Comparison of ENCODE assay signal across 8 cellular contexts in genomic region chr5:177349762-177350161, GRCh38. TPM values are rescaled to one million over a fixed set of nuclear protein-coding genes. Genes with fewer than 3 reads are reported as not detected.
DNase-seq lines count a peak whose midpoint lies in the region; ATAC-seq and TF ChIP-seq lines count a peak whose summit lies in the region.

No MANE protein-coding gene starts in this region.

- H3K4me3 Mint-ChIP-seq in activated CD4-positive, alpha-beta T cell treated with anti-CD3 and anti-CD28 coated beads, Interleukin-2, amount 10 ng/mL, durations not matched to agents 24 days and 14 days: peak overlapping the region; percentile 90
- H3K4me3 Mint-ChIP-seq in activated B cell treated with CpG ODN at 0.5 μM for 24 hours (peak overlapping the region; percentile 98), glutamatergic neuron (ENCODE audit: unreplicated experiment) (peak overlapping the region; percentile 75)

- no peaks in the 10 kb centered on the region for H3K36me3 ChIP-seq in smooth muscle cell (ENCODE audit: low read depth)
- H3K36me3 ChIP-seq in transverse colon: peaks cover 0 to 9% (median 2%) of the 10 kb centered on the region in 4 donors

- in situ Hi-C loops in transverse colon (cut with MboI; ENCODE audit: low pct_ligation_motif_present in 1 of 4, low pct_unique_long_range_greater_than_20kb in 1 of 4, low sequenced_read_pairs in 3 of 4): no loop called here

- no peak for DNase-seq in activated CD4-positive, alpha-beta T cell treated with anti-CD3 and anti-CD28 coated beads, Interleukin-2, amount 10 ng/mL, durations not matched to agents 24 days and 14 days
- DNase-seq in activated CD4-positive, alpha-beta T cell treated with anti-CD3 and anti-CD28 coated beads, Interleukin-2, amount 50 U/mL, for 48 hours: no peak
- DNase-seq in activated B cell treated with CpG ODN at 0.5 μM for 24 hours (no peak), glutamatergic neuron (no peak), smooth muscle cell (lab: John Stamatoyannopoulos, UW; ENCODE audit: unreplicated experiment) (no peak), pons (ENCODE audit: low spot score) (no peak), transverse colon (no peak)

- peak overlapping the region; percentile 92 for H3K4me2 ChIP-seq in smooth muscle cell

- H3K27me3 ChIP-seq in smooth muscle cell (ENCODE audit: low read depth): no peaks in the 10 kb centered on the region
- no peaks in the 10 kb centered on the region for H3K27me3 ChIP-seq in transverse colon

- peaks cover 12% of the 10 kb centered on the region for H3K4me1 ChIP-seq in smooth muscle cell (ENCODE audit: low read depth)
- H3K4me1 ChIP-seq in transverse colon: peaks cover 17 to 37% (median 25%) of the 10 kb centered on the region in 4 donors

- intact Hi-C loops in activated CD4-positive, alpha-beta T cell treated with anti-CD3 and anti-CD28 coated beads, Interleukin-2, amount 10 ng/mL, durations not matched to agents 24 days and 14 days (cut with micrococcal nuclease): loop anchor here (10.0 kb wide), 1 partner anchor 815 kb away; the partner anchor contains the start of gene RNF44
- intact Hi-C loops in activated B cell treated with CpG ODN at 0.5 μM for 24 hours (cut with micrococcal nuclease): loop anchor here (2.0 to 5.0 kb wide), 3 partner anchors 217 to 961 kb away; partner anchors contain the start of genes B4GALT7, HIGD2A, NOP16 and NSD1
- intact Hi-C loops in transverse colon (cut with DNase I; ENCODE audit: low total_unique reads): no loop called here

- POLR2A ChIA-PET in activated B cell treated with CpG ODN at 0.5 μM for 24 hours (lab: Charles Lee): interaction anchor here (2.7 kb wide), 1 partner anchor 19 kb away, joined by 15 read pairs; no protein-coding TSS in a partner anchor

- no peak for TF ChIP-seq EP300 in transverse colon (IDR thresholded peaks at IDR 0.05; ENCODE audit: low read depth)

- TF ChIP-seq CTCF in activated B cell treated with CpG ODN at 0.5 μM for 24 hours (IDR thresholded peaks at IDR 0.05) (no peak), glutamatergic neuron (IDR thresholded peaks at IDR 0.05; ENCODE audit: partially characterized antibody, unreplicated experiment) (no peak), smooth muscle cell (IDR thresholded peaks at IDR 0.05; ENCODE audit: borderline replicate concordance, insufficient read depth, poor library complexity, severe bottlenecking) (no peak), transverse colon (IDR thresholded peaks at IDR 0.05) (no peak)

- no peak overlapping the region for H3K4me3 ChIP-seq in smooth muscle cell
- H3K4me3 ChIP-seq in transverse colon: peak overlapping the region in 1 of 4 donors; percentile 96

- H3K9me3 Mint-ChIP-seq in activated CD4-positive, alpha-beta T cell treated with anti-CD3 and anti-CD28 coated beads, Interleukin-2, amount 10 ng/mL, durations not matched to agents 24 days and 14 days: peaks cover 6% of the 10 kb centered on the region
- H3K9me3 Mint-ChIP-seq in activated B cell treated with CpG ODN at 0.5 μM for 24 hours (no peaks in the 10 kb centered on the region), glutamatergic neuron (ENCODE audit: unreplicated experiment) (peaks cover 4% of the 10 kb centered on the region)

- peaks cover 25% of the 10 kb centered on the region for H3K36me3 Mint-ChIP-seq in activated CD4-positive, alpha-beta T cell treated with anti-CD3 and anti-CD28 coated beads, Interleukin-2, amount 10 ng/mL, durations not matched to agents 24 days and 14 days (ENCODE audit: low read depth)
- H3K36me3 Mint-ChIP-seq in activated B cell treated with CpG ODN at 0.5 μM for 24 hours (ENCODE audit: low read depth): peaks cover 39% of the 10 kb centered on the region
- H3K36me3 Mint-ChIP-seq in glutamatergic neuron (ENCODE audit: unreplicated experiment): no peaks in the 10 kb centered on the region

- H3K27ac Mint-ChIP-seq in activated CD4-positive, alpha-beta T cell treated with anti-CD3 and anti-CD28 coated beads, Interleukin-2, amount 10 ng/mL, durations not matched to agents 24 days and 14 days: peak overlapping the region; percentile 45
- H3K27ac Mint-ChIP-seq in activated B cell treated with CpG ODN at 0.5 μM for 24 hours (no peak overlapping the region), glutamatergic neuron (ENCODE audit: unreplicated experiment) (no peak overlapping the region)

- CTCF ChIA-PET in activated B cell treated with CpG ODN at 0.5 μM for 24 hours (lab: Charles Lee): no interaction called here

- WGBS in smooth muscle cell (ENCODE audit: low lambda C conversion rate): 94% methylated on average over 5 of the region's 5 CpGs
- 75 to 94% methylated on average over 3 to 5 of the region's 5 CpGs for WGBS in transverse colon (ENCODE audit: low coverage in 1 of 2), 2 donors

- no peaks in the 10 kb centered on the region for H3K9me3 ChIP-seq in smooth muscle cell (replicated peaks; ENCODE audit: low read depth)
- no peaks in the 10 kb centered on the region for H3K9me3 ChIP-seq in transverse colon

- no peaks in the 10 kb centered on the region for H3F3A ChIP-seq in smooth muscle cell (ENCODE audit: low read depth)

- no peak overlapping the region for H3K9ac ChIP-seq in smooth muscle cell (ENCODE audit: low read depth)

- no peak for ATAC-seq in activated B cell treated with CpG ODN at 0.5 μM for 24 hours (ENCODE audit: low read depth)
- no peak for ATAC-seq in GM21447 (IDR thresholded peaks at IDR 0.05; ENCODE audit: unreplicated experiment)

- peaks cover 42% of the 10 kb centered on the region for H4K20me1 ChIP-seq in smooth muscle cell (ENCODE audit: low read depth)

- H3K79me2 ChIP-seq in smooth muscle cell (ENCODE audit: low read depth): peaks cover 63% of the 10 kb centered on the region

- no peak overlapping the region for H3K27ac ChIP-seq in smooth muscle cell (ENCODE audit: low read depth)
- no peak overlapping the region for H3K27ac ChIP-seq in transverse colon

- H3K27me3 Mint-ChIP-seq in activated CD4-positive, alpha-beta T cell treated with anti-CD3 and anti-CD28 coated beads, Interleukin-2, amount 10 ng/mL, durations not matched to agents 24 days and 14 days: no peaks in the 10 kb centered on the region
- H3K27me3 Mint-ChIP-seq in activated B cell treated with CpG ODN at 0.5 μM for 24 hours: no peaks in the 10 kb centered on the region
- peaks cover 2% of the 10 kb centered on the region for H3K27me3 Mint-ChIP-seq in glutamatergic neuron (ENCODE audit: unreplicated experiment)

- TF ChIP-seq POLR2A in transverse colon (IDR thresholded peaks at IDR 0.05): no peak

- H2AFZ ChIP-seq in smooth muscle cell (ENCODE audit: low read depth): no peak overlapping the region

- peaks cover 40% of the 10 kb centered on the region for H3K4me1 Mint-ChIP-seq in activated CD4-positive, alpha-beta T cell treated with anti-CD3 and anti-CD28 coated beads, Interleukin-2, amount 10 ng/mL, durations not matched to agents 24 days and 14 days
- H3K4me1 Mint-ChIP-seq in activated B cell treated with CpG ODN at 0.5 μM for 24 hours (peaks cover 47% of the 10 kb centered on the region), glutamatergic neuron (ENCODE audit: low read depth, unreplicated experiment) (peaks cover 10% of the 10 kb centered on the region)

RNA-seq across cellular contexts. Expression of gene LMAN2, which starts 1.7 kb away (rescaled TPM):
- total RNA-seq in activated CD4-positive, alpha-beta T cell treated with anti-CD3 and anti-CD28 coated beads, Interleukin-2, amount 10 ng/mL, durations not matched to agents 24 days and 14 days: 105 and 108 TPM in 2 replicates
- total RNA-seq in activated B cell treated with CpG ODN at 0.5 μM for 24 hours (88.0 and 89.7 TPM in 2 replicates), glutamatergic neuron (ENCODE audit: unreplicated experiment) (75.6 TPM), smooth muscle cell (178 and 241 TPM in 2 replicates), transverse colon (100 to 1,000 TPM; 236 to 322 (median 293) TPM)
- 236 and 253 TPM in 2 replicates for polyA plus RNA-seq in smooth muscle cell

RNA-seq across cellular contexts. Expression of gene RGS14, which starts 8.0 kb away (rescaled TPM):
- 45.3 and 49.3 TPM in 2 replicates for total RNA-seq in activated CD4-positive, alpha-beta T cell treated with anti-CD3 and anti-CD28 coated beads, Interleukin-2, amount 10 ng/mL, durations not matched to agents 24 days and 14 days
- total RNA-seq in activated B cell treated with CpG ODN at 0.5 μM for 24 hours (50.6 and 58.3 TPM in 2 replicates), glutamatergic neuron (ENCODE audit: unreplicated experiment) (15.9 TPM), smooth muscle cell (6.0 and 38.5 TPM in 2 replicates), transverse colon (10 to 100 TPM; 16.5 to 49.6 (median 24.4) TPM)
- 23.3 and 23.8 TPM in 2 replicates for polyA plus RNA-seq in smooth muscle cell

RNA-seq across cellular contexts. Expression of gene SLC34A1, which starts 34.5 kb away (rescaled TPM):
- total RNA-seq in activated CD4-positive, alpha-beta T cell treated with anti-CD3 and anti-CD28 coated beads, Interleukin-2, amount 10 ng/mL, durations not matched to agents 24 days and 14 days: not detected in 2 replicates
- total RNA-seq in activated B cell treated with CpG ODN at 0.5 μM for 24 hours: not detected in 2 replicates
- total RNA-seq in glutamatergic neuron (ENCODE audit: unreplicated experiment): not detected
- total RNA-seq in smooth muscle cell: not detected in 2 replicates
- not detected in 2 replicates for polyA plus RNA-seq in smooth muscle cell
- total RNA-seq in transverse colon: under 1 TPM in 1 of 4 donors, not detected in 3; 0.55 TPM

RNA-seq across cellular contexts. Expression of gene MXD3, which starts 38.1 kb away (rescaled TPM):
- total RNA-seq in activated CD4-positive, alpha-beta T cell treated with anti-CD3 and anti-CD28 coated beads, Interleukin-2, amount 10 ng/mL, durations not matched to agents 24 days and 14 days: 9.1 and 11.7 TPM in 2 replicates
- 7.6 and 9.1 TPM in 2 replicates for total RNA-seq in activated B cell treated with CpG ODN at 0.5 μM for 24 hours
- 17.3 TPM for total RNA-seq in glutamatergic neuron (ENCODE audit: unreplicated experiment)
- 8.6 and 16.9 TPM in 2 replicates for total RNA-seq in smooth muscle cell
- 14.9 and 15.6 TPM in 2 replicates for polyA plus RNA-seq in smooth muscle cell
- total RNA-seq in transverse colon: 100 to 1,000 TPM in 1 of 4 donors, 10 to 100 TPM in 3; 10.8 to 257 (median 21.7) TPM

RNA-seq across cellular contexts. Expression of gene PRELID1, which starts 46.2 kb away (rescaled TPM):
- total RNA-seq in activated CD4-positive, alpha-beta T cell treated with anti-CD3 and anti-CD28 coated beads, Interleukin-2, amount 10 ng/mL, durations not matched to agents 24 days and 14 days: 248 and 257 TPM in 2 replicates
- total RNA-seq in activated B cell treated with CpG ODN at 0.5 μM for 24 hours (141 and 160 TPM in 2 replicates), glutamatergic neuron (ENCODE audit: unreplicated experiment) (88.2 TPM), smooth muscle cell (132 and 197 TPM in 2 replicates), transverse colon (100 to 1,000 TPM in 3 of 4 donors, 10 to 100 TPM in 1; 52.1 to 192 (median 142) TPM)
- 264 and 268 TPM in 2 replicates for polyA plus RNA-seq in smooth muscle cell
